Comparison of ENCODE assay signal across 1 cellular context in the genomic region with DNA sequence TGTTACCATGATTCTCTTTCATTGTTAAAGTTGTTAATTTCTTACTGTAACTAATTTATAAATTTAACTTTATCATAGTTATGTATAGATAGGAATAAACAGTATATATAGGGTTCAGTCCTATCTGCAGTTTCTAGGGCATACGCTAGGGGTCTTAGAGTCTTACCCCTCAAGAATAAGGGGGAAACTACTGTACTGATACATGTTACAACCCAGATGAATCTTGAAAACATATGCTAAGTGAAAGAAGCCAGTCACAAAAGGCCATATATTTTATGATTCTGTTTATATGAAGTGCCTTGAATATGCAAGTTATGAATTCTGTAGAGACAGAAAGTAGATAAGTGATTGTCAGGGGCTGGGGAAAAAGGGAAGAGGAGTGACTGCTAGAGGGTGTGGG.
TF ChIP-seq lines count a peak whose summit lies in the region.

No MANE protein-coding gene starts in this region.

TF ChIP-seq in K562, 482 proteins besides CTCF, POLR2A, EP300 and RAD21:
- TF ChIP-seq MITF (IDR thresholded peaks at IDR 0.05) (no peak), BRF1 (IDR thresholded peaks at IDR 0.05; ENCODE audit: borderline replicate concordance, extremely low read depth, insufficient read length) (no peak), ZNF699 (CRISPR knock-in tag; IDR thresholded peaks at IDR 0.05; ENCODE audit: insufficient replicate concordance) (no peak)
